ENCODE assay signal across 10 cellular contexts in genomic region chr3:179074656-179075055, GRCh38. TPM values are rescaled to one million over a fixed set of nuclear protein-coding genes. Genes with fewer than 3 reads are reported as not detected.
A peak's percentile ranks its signal among the peaks of the same experiment; 100 is the strongest.
DNase-seq lines count a peak whose midpoint lies in the region; ATAC-seq and FAIRE-seq lines count a peak whose summit lies in the region.
"Had no signal": no experiment of that assay in that cellular context is flagged by ENCODE, and none has a peak within 500 bp of the region (broad histone marks: within the 10 kb centered on the region; RNA-seq: fewer than 3 reads in every experiment).

No MANE protein-coding gene starts in this region.

- peak overlapping the region; percentile 52 to 96 (median 76) for H3K27ac Mint-ChIP-seq in naive B cell
- H3K27ac Mint-ChIP-seq: activated T-helper 2 cell treated with anti-CD3 and anti-CD28 coated beads, Interferon-gamma antibody, Interleukin-2, Interleukin-4, amounts not matched to agents 10 μg/mL and 5 μg/mL and 100 μg/mL, durations not matched to agents 14 hours and 24 hours and 36 hours had no signal

- intact Hi-C loops in left colon (cut with DNase I, micrococcal nuclease): no loop called here

- H3K4me1 Mint-ChIP-seq in naive B cell: peaks cover 34 to 46% (median 40%) of the 10 kb centered on the region in 3 donors

- DNase-seq in GM18507 (ENCODE audit: extremely low spot score, insufficient read length, low read depth) (no peak), Kasumi-1 (lab: John Stamatoyannopoulos, UW) (peak; percentile 24 to 38), naive B cell (peak; percentile 78), DMS 273 treated with DMSO at 0.1 percent for 48 hours (lab: John Stamatoyannopoulos, UW) (no peak), left colon (no peak)
- DNase-seq: MM.1S, NCI-H226 had no signal

- ATAC-seq in HG02642 (IDR thresholded peaks at IDR 0.05; ENCODE audit: poor library complexity, unreplicated experiment) (peak; percentile 27), naive B cell (ENCODE audit: low read depth in 2 of 2) (peak; percentile 73 to 77), left colon (no peak)
- no peak for ATAC-seq in activated CD4-positive, CD25-positive, alpha-beta regulatory T cell treated with anti-CD3 and anti-CD28 coated beads, Interleukin-2, amount 50 U/mL, for 24 hours

- no peaks in the 10 kb centered on the region for H3K9me3 Mint-ChIP-seq in naive B cell
- H3K9me3 Mint-ChIP-seq: activated T-helper 2 cell treated with anti-CD3 and anti-CD28 coated beads, Interferon-gamma antibody, Interleukin-2, Interleukin-4, amounts not matched to agents 10 μg/mL and 5 μg/mL and 100 μg/mL, durations not matched to agents 14 hours and 24 hours and 36 hours had no signal

- FAIRE-seq in GM18507 (lab: Jason Lieb, UNC): peak; percentile 44

- H3K4me3 Mint-ChIP-seq in naive B cell: peak overlapping the region in 6 of 8 donors; percentile 19 to 97 (median 74)

- no peaks in the 10 kb centered on the region for H3K36me3 Mint-ChIP-seq in naive B cell

- no peaks in the 10 kb centered on the region for H3K27me3 Mint-ChIP-seq in naive B cell

RNA-seq across cellular contexts. Expression of gene ZMAT3, which starts 3.0 kb away (rescaled TPM):
- polyA plus RNA-seq in naive B cell (ENCODE audit: low read depth in 6 of 6): 10 to 100 TPM in 5 of 6 donors, 1 to 10 TPM in 1; 8.3 to 26.8 (median 15.3) TPM
- total RNA-seq in left colon: 10 to 100 TPM; 14.2 to 14.9 TPM

Comparison
In these comparisons a context has a peak if more than half of its experiments do, and no peak if none do; other contexts are left out.
1. DNase-seq: peak in Kasumi-1 (2 of 2) and naive B cell (single experiment); none in GM18507 (single experiment), DMS 273 treated with DMSO at 0.1 percent for 48 hours (single experiment) and left colon (0 of 2).
2. ATAC-seq: peak in HG02642 (single experiment) and naive B cell (2 of 2); none in activated CD4-positive, CD25-positive, alpha-beta regulatory T cell treated with anti-CD3 and anti-CD28 coated beads, Interleukin-2, amount 50 U/mL, for 24 hours (0 of 2) and left colon (single experiment).